ENCODE assay signal across 10 cellular contexts in genomic region chr2:36486546-36487044, GRCh38.
DNase-seq lines count a peak whose midpoint lies in the region; ATAC-seq and TF ChIP-seq lines count a peak whose summit lies in the region.
"Had no signal": no experiment of that assay in that cellular context is flagged by ENCODE, and none has a peak within 500 bp of the region (broad histone marks: within the 10 kb centered on the region; RNA-seq: fewer than 3 reads in every experiment).

No MANE protein-coding gene starts in this region.

- H3K4me3 ChIP-seq in BJ (ENCODE audit: low read depth, low read length) (no peak overlapping the region), SJSA1 (no peak overlapping the region)
- H3K4me3 ChIP-seq: lung had no signal

- CTCF ChIA-PET in BJ (lab: Yijun Ruan, JAX): interaction anchor here (1.1 kb wide), 1 partner anchor 177 kb away, joined by 4 read pairs; no protein-coding TSS in a partner anchor

- DNase-seq in BJ (ENCODE audit: low read depth) (peak; percentile 94), SJSA1 (ENCODE audit: low read depth in 1 of 2, low spot score in 2 of 2) (peak; percentile 68 to 94), fibroblast of peridontal ligament (ENCODE audit: extremely low read depth) (peak; percentile 87), omental fat pad (ENCODE audit: low spot score) (no peak), Ammon's horn (ENCODE audit: low spot score) (no peak), pons (ENCODE audit: low spot score) (no peak), SK-N-DZ (ENCODE audit: low spot score) (no peak)
- DNase-seq: DMS 273 treated with DMSO at 0.1 percent for 48 hours had no signal

- POLR2A ChIA-PET in BJ (lab: Charles Lee): interaction anchor here (0.6 kb wide), 2 partner anchors 133 to 169 kb away, joined by 3 read pairs; no protein-coding TSS in a partner anchor

- no peak for TF ChIP-seq CTCF in BJ (IDR thresholded peaks at IDR 0.05; ENCODE audit: insufficient read depth, low read depth, low read length)
- TF ChIP-seq CTCF in omental fat pad (IDR thresholded peaks at IDR 0.05): no peak

- no peaks in the 10 kb centered on the region for H3K27me3 ChIP-seq in BJ (ENCODE audit: control insufficient read depth, insufficient read depth, low read length)
- no peaks in the 10 kb centered on the region for H3K27me3 ChIP-seq in SJSA1 (replicated peaks)

- peak overlapping the region; percentile 97 for H3K27ac ChIP-seq in SJSA1

- H3K4me1 ChIP-seq in SJSA1 (replicated peaks): peaks cover 95% of the 10 kb centered on the region

- no peaks in the 10 kb centered on the region for H3K9me3 ChIP-seq in SJSA1 (replicated peaks)

- ATAC-seq in omental fat pad (ENCODE audit: low FRiP score) (peak; percentile 35), GM18909 (IDR thresholded peaks at IDR 0.05; ENCODE audit: poor library complexity, unreplicated experiment) (no peak)

- H3K36me3 ChIP-seq in BJ (ENCODE audit: control insufficient read depth, insufficient read depth, low read length) (peaks cover 11% of the 10 kb centered on the region), SJSA1 (peaks cover 64% of the 10 kb centered on the region)

Comparison
In these comparisons a context has a peak if more than half of its experiments do, and no peak if none do; other contexts are left out.
1. DNase-seq: peak in BJ (single experiment), SJSA1 (2 of 2) and fibroblast of peridontal ligament (single experiment); none in omental fat pad (single experiment), Ammon's horn (single experiment), pons (single experiment) and SK-N-DZ (single experiment).